In genomic region chr3:52333869-52334557, GRCh38 we compare ENCODE assay signal across 1 cellular context.
A peak's percentile ranks its signal among the peaks of the same experiment; 100 is the strongest.
TF ChIP-seq lines count a peak whose summit lies in the region.

No MANE protein-coding gene starts in this region.

TF ChIP-seq in K562, 482 proteins besides CTCF, POLR2A, EP300 and RAD21:
- TF ChIP-seq FOXA3 (CRISPR knock-in tag; conservative IDR thresholded peaks at IDR 0.05 in 1 of 2, IDR thresholded peaks at IDR 0.05 in 1 of 2) (peak in 1 of 2 experiments; percentile 47; a peak in 2 of 4 replicates), PRMT5 (CRISPR knock-in tag; IDR thresholded peaks at IDR 0.05) (no peak), FOXP1 (CRISPR knock-in tag; IDR thresholded peaks at IDR 0.05) (no peak), PKNOX1 (IDR thresholded peaks at IDR 0.05) (no peak), CEBPG (CRISPR knock-in tag; IDR thresholded peaks at IDR 0.05) (no peak), CEBPG (tag; conservative IDR thresholded peaks at IDR 0.05 in 1 of 2, IDR thresholded peaks at IDR 0.05 in 1 of 2) (peak in 1 of 2 experiments; percentile 72; a peak in 2 of 4 replicates), FUS (optimal IDR thresholded peaks at IDR 0.05; ENCODE audit: low read depth, low read length) (no peak), ATF3 (IDR thresholded peaks at IDR 0.05) (peak; percentile 54), ATF3 (CRISPR knock-in tag; conservative IDR thresholded peaks at IDR 0.05) (no peak), NEUROD1 (IDR thresholded peaks at IDR 0.05; ENCODE audit: borderline replicate concordance, low read depth, low read length, partially characterized antibody) (no peak)
